Comparison of ENCODE assay signal across 8 cellular contexts in genomic region chrX:120603707-120604358, GRCh38. TPM values are rescaled to one million over a fixed set of nuclear protein-coding genes. Genes with fewer than 3 reads are reported as not detected.
A peak's percentile ranks its signal among the peaks of the same experiment; 100 is the strongest.
DNase-seq lines count a peak whose midpoint lies in the region; ATAC-seq and TF ChIP-seq lines count a peak whose summit lies in the region.

MCTS1 (plus strand) TSS chrX:120604101; CDS start chrX:120604237, 136 bp downstream.

- H3K27me3 ChIP-seq in rectal smooth muscle tissue (ENCODE audit: control insufficient read depth, insufficient read depth, low read length) (no peaks in the 10 kb centered on the region), aorta (ENCODE audit: control insufficient read depth in 1 of 2, insufficient read depth in 2 of 2, low read length in 1 of 2) (no peaks in the 10 kb centered on the region)

- H3K9me3 Mint-ChIP-seq in T-helper 2 cell treated with Interferon-gamma antibody and Interleukin-4, amounts not matched to agents 5 μg/mL and 100 μg/mL, for 36 hours = no peaks in the 10 kb centered on the region

- peak; percentile 92 for ATAC-seq in GM18499 (IDR thresholded peaks at IDR 0.05; ENCODE audit: insufficient read depth, unreplicated experiment)
- ATAC-seq in HG02885 (IDR thresholded peaks at IDR 0.05; ENCODE audit: poor library complexity, unreplicated experiment) = peak; percentile 90
- peak; percentile 95 for ATAC-seq in aorta (ENCODE audit: low FRiP score)

- H3K9ac ChIP-seq in rectal smooth muscle tissue (ENCODE audit: low read length) = peak within 1 kb of the TSS; percentile 57

- H3K4me1 ChIP-seq in rectal smooth muscle tissue (ENCODE audit: control insufficient read depth, insufficient read depth, low read length) = peaks cover 7% of the 10 kb centered on the region
- H3K4me1 ChIP-seq in aorta (ENCODE audit: control insufficient read depth in 1 of 2, insufficient read depth in 2 of 2, low read length in 2 of 2) = no peaks in the 10 kb centered on the region

- H3K4me3 Mint-ChIP-seq in T-helper 2 cell treated with Interferon-gamma antibody and Interleukin-4, amounts not matched to agents 5 μg/mL and 100 μg/mL, for 36 hours = peak within 1 kb of the TSS; percentile 99

- intact Hi-C loops in aorta (cut with DNase I) = loop anchor here (5.0 kb wide), 1 partner anchor 42 kb away; the partner anchor contains the start of gene CUL4B (in 2 of the 2)

- H3K36me3 Mint-ChIP-seq in T-helper 2 cell treated with Interferon-gamma antibody and Interleukin-4, amounts not matched to agents 5 μg/mL and 100 μg/mL, for 36 hours (ENCODE audit: low read depth) = peaks cover 11% of the 10 kb centered on the region

- WGBS in aorta, 2 donors = 0 to 32% methylated on average over 31 of the region's 31 CpGs

- H3K36me3 ChIP-seq in rectal smooth muscle tissue (ENCODE audit: control insufficient read depth, insufficient read depth, low read length) = no peaks in the 10 kb centered on the region
- no peaks in the 10 kb centered on the region for H3K36me3 ChIP-seq in aorta (ENCODE audit: control insufficient read depth in 1 of 2, insufficient read depth in 2 of 2, low read length in 1 of 2)

- DNase-seq in NCI-H187 (lab: John Stamatoyannopoulos, UW) (peak; percentile 86 to 91), astrocyte of the cerebellum (ENCODE audit: low read depth) (peak; percentile 88), hepatic stellate cell (ENCODE audit: low spot score) (peak; percentile 49), aorta (peak; percentile 89 to 91)
- peak; percentile 79 for DNase-seq in T-helper 2 cell treated with Interferon-gamma antibody and Interleukin-4, amounts not matched to agents 5 μg/mL and 100 μg/mL, for 36 hours (ENCODE audit: low spot score)

- peaks cover 3% of the 10 kb centered on the region for H3K27me3 Mint-ChIP-seq in T-helper 2 cell treated with Interferon-gamma antibody and Interleukin-4, amounts not matched to agents 5 μg/mL and 100 μg/mL, for 36 hours (ENCODE audit: low read depth)

- in situ Hi-C loops in astrocyte of the cerebellum (cut with HindIII; ENCODE audit: low sequenced_read_pairs) = no loop called here

- no peak for TF ChIP-seq CTCF in astrocyte of the cerebellum (IDR thresholded peaks at IDR 0.05; ENCODE audit: low read depth, low read length, missing control alignments)

- peaks cover 3% of the 10 kb centered on the region for H3K4me1 Mint-ChIP-seq in T-helper 2 cell treated with Interferon-gamma antibody and Interleukin-4, amounts not matched to agents 5 μg/mL and 100 μg/mL, for 36 hours (ENCODE audit: low read depth)

- H3K27ac ChIP-seq in rectal smooth muscle tissue (ENCODE audit: low read depth, low read length) = peak within 1 kb of the TSS; percentile 80
- peak within 1 kb of the TSS; percentile 36 to 83 for H3K27ac ChIP-seq in aorta (ENCODE audit: low read depth in 1 of 2, low read length in 2 of 2)

- no peaks in the 10 kb centered on the region for H3K9me3 ChIP-seq in aorta (ENCODE audit: control insufficient read depth, low read length)

- H3K4me3 ChIP-seq in astrocyte of the cerebellum (ENCODE audit: low read depth, low read length) = peak within 1 kb of the TSS; percentile 59
- peak within 1 kb of the TSS; percentile 82 for H3K4me3 ChIP-seq in rectal smooth muscle tissue (ENCODE audit: low read length)
- peak within 1 kb of the TSS; percentile 41 to 62 for H3K4me3 ChIP-seq in aorta (ENCODE audit: low read length in 2 of 2)

- H3K27ac Mint-ChIP-seq in T-helper 2 cell treated with Interferon-gamma antibody and Interleukin-4, amounts not matched to agents 5 μg/mL and 100 μg/mL, for 36 hours = peak within 1 kb of the TSS; percentile 99

RNA-seq across cellular contexts. Expression of gene MCTS1, which starts in this region (rescaled TPM):
- 10 to 100 TPM; 26.7 to 28.6 TPM for total RNA-seq in aorta
- 10 to 100 TPM; 31.9 to 43.2 TPM for polyA plus RNA-seq in aorta

Comparison
In these comparisons a context has a peak if more than half of its experiments do, and no peak if none do; other contexts are left out.
1. Peak in every context shown above with its lines: DNase-seq, ATAC-seq, H3K4me3 ChIP-seq and H3K27ac ChIP-seq.